Comparison of ENCODE assay signal across 8 cellular contexts in genomic region chr19:37370386-37370879, GRCh38. TPM values are rescaled to one million over a fixed set of nuclear protein-coding genes. Genes with fewer than 3 reads are reported as not detected.
DNase-seq lines count a peak whose midpoint lies in the region; ATAC-seq, FAIRE-seq and TF ChIP-seq lines count a peak whose summit lies in the region.
"Not testable (repeated sequence)": the region's sequence is repeated elsewhere in the genome, so short reads cannot be mapped to it uniquely, and the experiment has no call there.

No MANE protein-coding gene starts in this region.

- not testable (repeated sequence) for TF ChIP-seq CTCF in GM12865 (IDR thresholded peaks at IDR 0.05; ENCODE audit: insufficient read depth, low read depth, low read length, missing control alignments); GM23338 (conservative IDR thresholded peaks at IDR 0.05; ENCODE audit: low read depth in 2 of 2); K562 (IDR thresholded peaks at IDR 0.05 in 2 of 3, conservative IDR thresholded peaks at IDR 0.05 in 1 of 3; ENCODE audit: insufficient read depth in 2 of 3, low read depth in 1 of 3, low read length in 3 of 3); heart left ventricle (IDR thresholded peaks at IDR 0.05); nephron (IDR thresholded peaks at IDR 0.05; ENCODE audit: unreplicated experiment in 3 of 3); testis (IDR thresholded peaks at IDR 0.05)

- H3K9ac ChIP-seq in SK-N-MC (ENCODE audit: insufficient read length), result peak overlapping the region; percentile 82
- not testable (repeated sequence) for H3K9ac ChIP-seq in K562 (ENCODE audit: insufficient read depth in 1 of 2, low read depth in 2 of 2, low read length in 2 of 2)

- H3K27me3 Mint-ChIP-seq in GM23338 (ENCODE audit: insufficient read depth, low read depth, poor library complexity); nephron (ENCODE audit: low read depth): not testable (repeated sequence)

- H3K4me1 Mint-ChIP-seq in GM23338, result not testable (repeated sequence)
- peaks cover 13% of the 10 kb centered on the region for H3K4me1 Mint-ChIP-seq in nephron

- not testable (repeated sequence) for H3K9me3 ChIP-seq in SK-N-MC (ENCODE audit: low read depth, low read length); K562 (replicated peaks; ENCODE audit: control insufficient read depth, insufficient read depth, low read depth, low read length); testis
- H3K9me3 ChIP-seq in heart left ventricle, result peaks cover 0 to 34% (median under 1%) of the 10 kb centered on the region in 12 donors

- peaks cover 28% of the 10 kb centered on the region for H3K9me3 Mint-ChIP-seq in GM23338
- peaks cover 22% of the 10 kb centered on the region for H3K9me3 Mint-ChIP-seq in nephron

- 3% methylated on average over 18 of the region's 18 CpGs for WGBS in K562 (ENCODE audit: insufficient coverage, low coverage, missing lambda C conversion rate)
- 6 to 15% (median 14%) methylated on average over 12 to 18 of the region's 18 CpGs for WGBS in heart left ventricle, 4 donors
- WGBS in testis, 2 donors, result 4 to 5% methylated on average over 15 to 18 of the region's 18 CpGs

- H4K20me1 ChIP-seq in GM23338 (replicated peaks; ENCODE audit: insufficient read depth); K562 (replicated peaks; ENCODE audit: control insufficient read depth, insufficient read depth, low read length): not testable (repeated sequence)

- not testable (repeated sequence) for DNase-seq in GM12865 (ENCODE audit: low read depth); GM23338 (ENCODE audit: low spot score); SK-N-MC (ENCODE audit: low read depth, low spot score); K562 (ENCODE audit: extremely low read depth in 1 of 4, low spot score in 3 of 4); testis
- peak in 2 of 5 donors; percentile 20 to 29 for DNase-seq in heart left ventricle

- H3K4me3 ChIP-seq in GM12865 (ENCODE audit: low read depth, low read length) (peak overlapping the region; percentile 49), GM23338 (peak overlapping the region; percentile 72), SK-N-MC (peak overlapping the region; percentile 84), K562 (peak overlapping the region; percentile 49), heart left ventricle (peak overlapping the region; percentile 39 to 93 (median 78)), testis (peak overlapping the region; percentile 65 to 73)

- H3K27ac Mint-ChIP-seq in GM23338 (peak overlapping the region; percentile 98), nephron (peak overlapping the region; percentile 90 to 95 (median 90))

- not testable (repeated sequence) for H3K4me1 ChIP-seq in GM23338 (ENCODE audit: insufficient read depth); K562 (replicated peaks in 1 of 2; ENCODE audit: control insufficient read depth in 2 of 2, insufficient read depth in 2 of 2, low read length in 2 of 2); testis
- peaks cover 0 to 16% (median 9%) of the 10 kb centered on the region in 12 donors for H3K4me1 ChIP-seq in heart left ventricle

- ATAC-seq in GM23338 (peak; percentile 7), HG03457 (IDR thresholded peaks at IDR 0.05; ENCODE audit: unreplicated experiment) (peak; percentile 18), heart left ventricle (peak in 3 of 4 donors; percentile 4 to 23 (median 10))
- not testable (repeated sequence) for ATAC-seq in K562

- H3K36me3 ChIP-seq in GM23338 (ENCODE audit: insufficient read depth); K562 (ENCODE audit: control insufficient read depth, insufficient read depth, low read length); testis (ENCODE audit: low read depth, missing control alignments): not testable (repeated sequence)
- H3K36me3 ChIP-seq in SK-N-MC (ENCODE audit: insufficient read depth, low read length), result peaks cover 17% of the 10 kb centered on the region
- H3K36me3 ChIP-seq in heart left ventricle, result peaks cover 0 to 17% (median 15%) of the 10 kb centered on the region in 9 donors

- H3K27me3 ChIP-seq in GM23338 (ENCODE audit: insufficient read depth); K562 (ENCODE audit: control insufficient read depth in 2 of 2, insufficient read depth in 2 of 2, low read length in 2 of 2); heart left ventricle; testis: not testable (repeated sequence)

- in situ Hi-C loops in K562 (cut with MboI), result not testable (repeated sequence)

- TF ChIP-seq POLR2A in K562 (conservative IDR thresholded peaks at IDR 0.05); testis (IDR thresholded peaks at IDR 0.05): not testable (repeated sequence)
- TF ChIP-seq POLR2A in heart left ventricle (IDR thresholded peaks at IDR 0.05), result peak in 1 of 2 donors; percentile 66

- H3K4me3 Mint-ChIP-seq in GM23338 (peak overlapping the region; percentile 90), nephron (peak overlapping the region; percentile 85 to 93 (median 92))

- not testable (repeated sequence) for TF ChIP-seq EP300 in K562 (IDR thresholded peaks at IDR 0.05; ENCODE audit: low read length)

- H2AFZ ChIP-seq in GM23338 (peak overlapping the region; percentile 97), K562 (ENCODE audit: low read depth, low read length) (peak overlapping the region; percentile 89)

- H3K27ac ChIP-seq in GM23338 (ENCODE audit: low read depth) (peak overlapping the region; percentile 58; the same call in 1 of the 2 replicates), SK-N-MC (peak overlapping the region; percentile 67; the same call in 1 of the 2 replicates), heart left ventricle (peak overlapping the region; percentile 66 to 94 (median 89)), testis (peak overlapping the region; percentile 46 to 83)
- not testable (repeated sequence) for H3K27ac ChIP-seq in K562 (ENCODE audit: extremely low read depth, low read depth, low read length)

- not testable (repeated sequence) for TF ChIP-seq RAD21 in K562 (CRISPR knock-in tag; conservative IDR thresholded peaks at IDR 0.05 in 1 of 2, IDR thresholded peaks at IDR 0.05 in 1 of 2)

- intact Hi-C loops in K562 (cut with micrococcal nuclease); testis (cut with DNase I; ENCODE audit: low total_unique reads): not testable (repeated sequence)
- intact Hi-C loops in heart left ventricle (cut with DNase I), result loop anchor here in 8 of 10 donors (2.0 to 10.0 kb wide), 10 partner anchors 16 to 398 kb away; partner anchors contain the start of genes ZNF569 (in 5 of the 8) and ZNF570 (in 5 of the 8)

- CTCF ChIA-PET in K562 (lab: Yijun Ruan, JAX; ENCODE audit: low intra/inter-chr PET ratio), result not testable (repeated sequence)

- not testable (repeated sequence) for H3K79me2 ChIP-seq in GM23338 (replicated peaks; ENCODE audit: insufficient read depth); K562 (ENCODE audit: control insufficient read depth, insufficient read depth, low read length)

- H3K4me2 ChIP-seq in GM23338, result peak overlapping the region; percentile 72
- H3K4me2 ChIP-seq in K562 (ENCODE audit: insufficient read depth, low read length), result peak overlapping the region; percentile 85

- not testable (repeated sequence) for H3K9me2 ChIP-seq in GM23338 (ENCODE audit: insufficient read depth)

- not testable (repeated sequence) for FAIRE-seq in K562 (lab: Jason Lieb, UNC)

- not testable (repeated sequence) for H3F3A ChIP-seq in GM23338 (replicated peaks; ENCODE audit: low read depth)

- H3K36me3 Mint-ChIP-seq in GM23338 (ENCODE audit: low read depth) (peaks cover 17% of the 10 kb centered on the region), nephron (ENCODE audit: low read depth) (peaks cover 29% of the 10 kb centered on the region)

- BruUV-seq in K562 (replicated peaks; lab: Mats Ljungman, UMichigan), result not testable (repeated sequence)

- POLR2A ChIA-PET in K562 (lab: Yijun Ruan, JAX), result interaction anchor here (0.7 kb wide), 1 partner anchor 224 kb away, joined by 4 read pairs; the partner anchor contains the start of genes ZNF540 and ZNF571

- not testable (repeated sequence) for H3K9me1 ChIP-seq in K562 (ENCODE audit: control insufficient read depth, insufficient read depth, low read length)

TF ChIP-seq in K562, 482 proteins besides CTCF, POLR2A, EP300 and RAD21:
- peak; percentile 31 to 65; a peak in 3 of 4 replicates for TF ChIP-seq KDM1A (IDR thresholded peaks at IDR 0.05)

RNA-seq across cellular contexts. Expression of gene ZNF527, which starts 0.5 kb away (rescaled TPM):
- 4.0 and 7.9 TPM in 2 replicates for total RNA-seq in GM23338 (2014; rRNA removed; shearing (Covaris generic))
- polyA plus RNA-seq in GM23338 (2016; fragmentation: Nextera tagmentation; extraction: Ambion mirVana) (0.97 and 1.5 TPM in 2 replicates), K562 (2011; rRNA removed) (0.09 and 0.91 TPM in 2 replicates), K562 (2014; fragmentation: Illumina TruSeq; extraction: Trizol) (0.73 and 1.2 TPM in 2 replicates), K562 (2014; fragmentation: Nextera tagmentation; extraction: Ambion mirVana) (under 1 TPM; 0.69 to 0.86 TPM), K562 (2014; rRNA removed) (0.53 and 0.76 TPM in 2 replicates), heart left ventricle (1 to 10 TPM; 4.0 to 5.3 TPM), testis (ENCODE audit: insufficient read depth, low read depth, low replicate concordance) (6.8 TPM)
- 1.1 and 2.9 TPM in 2 replicates for total RNA-seq in K562 (2011; cell fraction: chromatin; rRNA removed; ENCODE audit: low replicate concordance)
- total RNA-seq in K562 (2011; cell fraction: nucleolus; rRNA removed), result 1.2 and 1.3 TPM in 2 replicates
- total RNA-seq in K562 (2011; cell fraction: nucleoplasm; rRNA removed), result 1.7 and 3.4 TPM in 2 replicates
- total RNA-seq in K562 (2014; rRNA removed) (0.18 and 0.82 TPM in 2 replicates), K562 (2014; rRNA removed; fragmentation: Illumina TruSeq; extraction: Trizol) (0.80 and 1.4 TPM in 2 replicates), K562 (2015; rRNA removed; fragmentation: Illumina TruSeq; extraction: Trizol) (0.60 and 1.0 TPM in 2 replicates), K562 (2021) (0.60 and 0.84 TPM in 2 replicates), heart left ventricle (1 to 10 TPM; 3.9 to 9.3 (median 6.1) TPM), testis (10 to 100 TPM; 19.4 to 22.5 TPM)
- 0.07 and 0.37 TPM in 2 replicates for polyA plus RNA-seq in K562 (2011; cell fraction: cytosol; rRNA removed)
- polyA plus RNA-seq in K562 (2011; cell fraction: nucleus; rRNA removed), result 0.15 and 0.64 TPM in 2 replicates
- polyA plus RNA-seq in K562 (2012), result 0.89 and 1.1 TPM in 2 replicates
- polyA minus RNA-seq in K562 (2011; rRNA and poly(A)+ RNA removed), result 0.27 and 0.91 TPM in 2 replicates
- 1.3 TPM in 1 of 2 replicates, not detected in the other for polyA minus RNA-seq in K562 (2011; cell fraction: cytosol; rRNA and poly(A)+ RNA removed)
- polyA minus RNA-seq in K562 (2011; cell fraction: nucleus; rRNA and poly(A)+ RNA removed), result 0.11 and 1.3 TPM in 2 replicates
